In genomic region chr6:43761666-43762409, GRCh38 we compare ENCODE assay signal across 22 cellular contexts. TPM values are rescaled to one million over a fixed set of nuclear protein-coding genes. Genes with fewer than 3 reads are reported as not detected.
DNase-seq lines count a peak whose midpoint lies in the region; FAIRE-seq and TF ChIP-seq lines count a peak whose summit lies in the region.
"Had no signal": no experiment of that assay in that cellular context is flagged by ENCODE, and none has a peak within 500 bp of the region (broad histone marks: within the 10 kb centered on the region; RNA-seq: fewer than 3 reads in every experiment).

No MANE protein-coding gene starts in this region.

- no peaks in the 10 kb centered on the region for H3K9me2 ChIP-seq in PC-9 (ENCODE audit: insufficient read depth)

- TF ChIP-seq EP300 in sigmoid colon (IDR thresholded peaks at IDR 0.05): no peak

- H3K27ac ChIP-seq in kidney (ENCODE audit: low read depth in 2 of 2, low read length in 2 of 2) (no peak overlapping the region), sigmoid colon (no peak overlapping the region), PC-9 (no peak overlapping the region)
- H3K27ac ChIP-seq: BLaER1, GM23248, SK-N-MC had no signal

- no peak for FAIRE-seq in kidney (lab: Jason Lieb, UNC)
- FAIRE-seq: K562, RCC 7860 had no signal

- H3K4me3 ChIP-seq in H7 (ENCODE audit: insufficient read depth, low read depth, low read length) (no peak overlapping the region), kidney (ENCODE audit: low read length in 2 of 2) (no peak overlapping the region), sigmoid colon (no peak overlapping the region), PC-9 (no peak overlapping the region)
- H3K4me3 ChIP-seq: BLaER1, GM23248, K562, SK-N-MC had no signal

- H3K36me3 ChIP-seq in H7 (replicated peaks; ENCODE audit: control insufficient read depth, insufficient read depth, low read length): no peaks in the 10 kb centered on the region
- H3K36me3 ChIP-seq in kidney (ENCODE audit: control insufficient read depth in 1 of 2, insufficient read depth in 2 of 2, low read length in 2 of 2): no peaks in the 10 kb centered on the region
- no peaks in the 10 kb centered on the region for H3K36me3 ChIP-seq in sigmoid colon
- no peaks in the 10 kb centered on the region for H3K36me3 ChIP-seq in PC-9 (ENCODE audit: low read depth)
- H3K36me3 ChIP-seq: BLaER1 had no signal

- TF ChIP-seq POLR2A in sigmoid colon (IDR thresholded peaks at IDR 0.05): no peak

- no peaks in the 10 kb centered on the region for H3K79me2 ChIP-seq in PC-9 (ENCODE audit: low read depth)

- no peaks in the 10 kb centered on the region for H3K9me3 ChIP-seq in kidney (ENCODE audit: control insufficient read depth in 1 of 2, low read length in 2 of 2)
- no peaks in the 10 kb centered on the region for H3K9me3 ChIP-seq in sigmoid colon
- H3K9me3 ChIP-seq in PC-9 (ENCODE audit: insufficient read depth, low read depth): no peaks in the 10 kb centered on the region
- H3K9me3 ChIP-seq: BLaER1 had no signal

- H3K9ac ChIP-seq in kidney (ENCODE audit: low read length in 2 of 2): no peak overlapping the region
- H3K9ac ChIP-seq: BLaER1, GM23248 had no signal

- no peak overlapping the region for H2AFZ ChIP-seq in PC-9
- H2AFZ ChIP-seq: GM23248 had no signal

- in situ Hi-C loops in GM13976 (cut with MboI; ENCODE audit: low sequenced_read_pairs, unreplicated experiment): loop anchor here (10.0 kb wide), 1 partner anchor 97 kb away; no protein-coding TSS in a partner anchor

- no TSS peak for BruUV-seq in PC-9 (replicated peaks; lab: Mats Ljungman, UMichigan)

- TF ChIP-seq CTCF in kidney (IDR thresholded peaks at IDR 0.05; ENCODE audit: borderline replicate concordance, extremely low read depth, insufficient read depth): no peak
- TF ChIP-seq CTCF in sigmoid colon (IDR thresholded peaks at IDR 0.05): no peak
- TF ChIP-seq CTCF in GM13976 (IDR thresholded peaks at IDR 0.05; ENCODE audit: borderline replicate concordance, control extremely low read depth, extremely low read depth, insufficient read depth, missing control alignments): no peak
- TF ChIP-seq CTCF in PC-9 (conservative IDR thresholded peaks at IDR 0.05): no peak

- H3K4me1 ChIP-seq in kidney (ENCODE audit: control insufficient read depth in 1 of 2, insufficient read depth in 1 of 2, low read depth in 1 of 2, low read length in 2 of 2) (no peaks in the 10 kb centered on the region), sigmoid colon (no peaks in the 10 kb centered on the region), PC-9 (replicated peaks; ENCODE audit: insufficient read depth) (no peaks in the 10 kb centered on the region)
- H3K4me1 ChIP-seq: BLaER1 had no signal

- POLR2A ChIA-PET in PC-9 (lab: Charles Lee; ENCODE audit: unreplicated experiment): no interaction called here

- H3K27me3 ChIP-seq in H7 (ENCODE audit: control insufficient read depth, insufficient read depth, low read length): no peaks in the 10 kb centered on the region; the same call in 1 of the 2 replicates
- no peaks in the 10 kb centered on the region for H3K27me3 ChIP-seq in sigmoid colon
- H3K27me3 ChIP-seq in PC-9 (ENCODE audit: insufficient read depth, low read depth): no peaks in the 10 kb centered on the region
- H3K27me3 ChIP-seq: BLaER1 had no signal

- intact Hi-C loops in kidney (cut with DNase I): loop anchor here (10.0 kb wide), 1 partner anchor 97 kb away; no protein-coding TSS in a partner anchor
- intact Hi-C loops in sigmoid colon (cut with DNase I): no loop called here
- intact Hi-C loops in PC-9 (cut with micrococcal nuclease; ENCODE audit: unreplicated experiment): no loop called here

- DNase-seq in H7 (peak; percentile 13), NCI-H146 treated with DMSO at 0.1 percent for 48 hours (lab: John Stamatoyannopoulos, UW; ENCODE audit: unreplicated experiment) (peak; percentile 19), kidney (peak; percentile 46), sigmoid colon (peak; percentile 40), SW 1271 (lab: John Stamatoyannopoulos, UW) (no peak), GM13976 (ENCODE audit: low spot score) (no peak), occipital lobe (lab: John Stamatoyannopoulos, UW) (no peak), PC-9 (no peak)
- DNase-seq: CD8-positive, alpha-beta T cell; DMS79; GM23248; NCI-H1105; NCI-H1694 treated with DMSO at 0.1 percent for 48 hours; NCI-H2107; NCI-H345; NCI-H524 treated with DMSO at 0.1 percent for 48 hours; NK-92 treated with Interleukin-12 subunit alpha and Interleukin-12 subunit beta, amount 100 ng/mL, for 24 hours; SHP77 had no signal

- H3F3A ChIP-seq in PC-9 (ENCODE audit: insufficient read depth, low read depth): no peaks in the 10 kb centered on the region

- WGBS in sigmoid colon, 2 donors: 94% methylated on average over 9 of the region's 9 CpGs

- H4K20me1 ChIP-seq in PC-9 (ENCODE audit: insufficient read depth): no peaks in the 10 kb centered on the region
- H4K20me1 ChIP-seq: BLaER1 had no signal

- CTCF ChIA-PET in PC-9 (lab: Charles Lee): interaction anchor here (0.5 kb wide), 1 partner anchor 9 kb away, joined by 10 read pairs; no protein-coding TSS in a partner anchor

- no peak overlapping the region for H3K4me2 ChIP-seq in PC-9
- H3K4me2 ChIP-seq: BLaER1 had no signal

RNA-seq across cellular contexts. Expression of gene VEGFA, which starts 8.2 kb away (rescaled TPM):
- 32.1 and 39.6 TPM in 2 replicates for total RNA-seq in H7 (2014; rRNA removed; shearing (Covaris generic))
- total RNA-seq in kidney (36.3 TPM), sigmoid colon (10 to 100 TPM; 20.9 to 60.9 (median 28.5) TPM), occipital lobe (32.3 TPM), PC-9 (2021) (112 and 117 TPM in 2 replicates)
- polyA plus RNA-seq in kidney (ENCODE audit: insufficient read depth, low read depth, low replicate concordance) (111 TPM), sigmoid colon (100 to 1,000 TPM in 1 of 3 donors, 10 to 100 TPM in 2; 11.1 to 111 (median 34.8) TPM)

Comparison
In these comparisons a context has a peak if more than half of its experiments do, and no peak if none do; other contexts are left out.
1. DNase-seq: peak in H7 (single experiment), NCI-H146 treated with DMSO at 0.1 percent for 48 hours (single experiment), kidney (single experiment) and sigmoid colon (single experiment); none in SW 1271 (0 of 2), GM13976 (single experiment), occipital lobe (single experiment) and PC-9 (0 of 2).